ENCODE assay signal across 25 cellular contexts in genomic region chr10:27373566-27374160, GRCh38.
"Had no signal": no experiment of that assay in that cellular context is flagged by ENCODE, and none has a peak within 500 bp of the region (broad histone marks: within the 10 kb centered on the region; RNA-seq: fewer than 3 reads in every experiment).

No MANE protein-coding gene starts in this region.

- H3K36me3 Mint-ChIP-seq: immature natural killer cell; naive thymus-derived CD4-positive, alpha-beta T cell; neural progenitor cell had no signal

- H3K4me1 Mint-ChIP-seq: immature natural killer cell; naive thymus-derived CD4-positive, alpha-beta T cell; nephron; neural progenitor cell; stimulated activated naive CD8-positive, alpha-beta T cell treated with anti-CD3 and anti-CD28 coated beads, Interleukin-15, amount 100 ng/mL, for 72 hours had no signal

- H3K27me3 Mint-ChIP-seq: progenitor cell of endocrine pancreas; stimulated activated naive CD8-positive, alpha-beta T cell treated with anti-CD3 and anti-CD28 coated beads, Interleukin-15, amount 100 ng/mL, for 72 hours had no signal

- H3K4me3 ChIP-seq: esophagus muscularis mucosa, neural progenitor cell, smooth muscle cell, suprapubic skin had no signal

- DNase-seq: cerebellar nuclear complex; cortex of kidney; hypothalamus; immature natural killer cell; mesendoderm; midbrain; naive thymus-derived CD4-positive, alpha-beta T cell; stimulated activated CD4-positive, alpha-beta T cell treated with anti-CD3 and anti-CD28 coated beads, Interleukin-12 subunit alpha, Interleukin-12 subunit beta, amount 100 ng/mL, for 4 hours; stimulated activated CD4-positive, alpha-beta T cell treated with anti-CD3 and anti-CD28 coated beads, Interleukin-1b, Interleukin-23, amount 100 ng/mL, for 48 hours; stimulated activated CD4-positive, alpha-beta T cell treated with anti-CD3 and anti-CD28 coated beads, Interleukin-4, amount 100 ng/mL, for 1 hour; stimulated activated CD8-positive, alpha-beta memory T cell treated with anti-CD3 and anti-CD28 coated beads, Interleukin-4, amount 100 ng/mL, for 48 hours; stimulated activated naive CD4-positive, alpha-beta T cell; stimulated activated naive CD8-positive, alpha-beta T cell treated with anti-CD3 and anti-CD28 coated beads, Interleukin-15, amount 100 ng/mL, for 72 hours; trophoblast cell had no signal

- H3K4me3 Mint-ChIP-seq: immature natural killer cell; naive thymus-derived CD4-positive, alpha-beta T cell; nephron; neural progenitor cell; stimulated activated naive CD8-positive, alpha-beta T cell treated with anti-CD3 and anti-CD28 coated beads, Interleukin-15, amount 100 ng/mL, for 72 hours had no signal

- H3K4me2 ChIP-seq: neural progenitor cell, smooth muscle cell had no signal

- H3K9me3 ChIP-seq: esophagus muscularis mucosa, suprapubic skin had no signal

- H3K27ac Mint-ChIP-seq: immature natural killer cell; naive thymus-derived CD4-positive, alpha-beta T cell; nephron; neural progenitor cell; progenitor cell of endocrine pancreas had no signal

- H3K9me3 Mint-ChIP-seq: immature natural killer cell; naive thymus-derived CD4-positive, alpha-beta T cell; nephron; neural progenitor cell; stimulated activated naive CD8-positive, alpha-beta T cell treated with anti-CD3 and anti-CD28 coated beads, Interleukin-15, amount 100 ng/mL, for 72 hours had no signal

- FAIRE-seq: frontal cortex, keratinocyte had no signal

- H3K4me1 ChIP-seq: esophagus muscularis mucosa, neural progenitor cell, parathyroid adenoma had no signal

- H3K27me3 ChIP-seq: esophagus muscularis mucosa, neural progenitor cell had no signal

- H3K27ac ChIP-seq: epithelial cell of prostate, esophagus muscularis mucosa, neural progenitor cell, parathyroid adenoma, suprapubic skin had no signal

- H3K36me3 ChIP-seq: esophagus muscularis mucosa, neural progenitor cell, suprapubic skin had no signal

- H2AFZ ChIP-seq: neural progenitor cell, parathyroid adenoma had no signal

- ATAC-seq: naive thymus-derived CD4-positive, alpha-beta T cell; sciatic nerve; stimulated activated naive CD8-positive, alpha-beta T cell treated with anti-CD3 and anti-CD28 coated beads, Interleukin-15, amount 100 ng/mL, for 72 hours had no signal

- H3K9ac ChIP-seq: neural progenitor cell, parathyroid adenoma had no signal

- H3K79me2 ChIP-seq: parathyroid adenoma had no signal
